In genomic region chr11:63822438-63822837, GRCh38 we compare ENCODE assay signal across 19 cellular contexts.
"Had no signal": no experiment of that assay in that cellular context is flagged by ENCODE, and none has a peak within 500 bp of the region (broad histone marks: within the 10 kb centered on the region; RNA-seq: fewer than 3 reads in every experiment).

No MANE protein-coding gene starts in this region.

- H3K4me1 ChIP-seq: colonic mucosa, right atrium auricular region, sigmoid colon had no signal

- H3K9me3 Mint-ChIP-seq: stimulated activated naive B cell treated with anti-CD40 and anti-IgM and Interleukin-4, amounts not matched to agents 10 μg/mL and 1 μg/mL and 100 μg/mL, for 72 hours had no signal

- H3K27ac ChIP-seq: colonic mucosa, right atrium auricular region, sigmoid colon, skin epidermis, stomach, thoracic aorta had no signal

- H3K27me3 Mint-ChIP-seq: naive thymus-derived CD4-positive, alpha-beta T cell; stimulated activated naive B cell treated with anti-CD40 and anti-IgM and Interleukin-4, amounts not matched to agents 10 μg/mL and 1 μg/mL and 100 μg/mL, for 72 hours had no signal

- H3K27ac Mint-ChIP-seq: naive thymus-derived CD4-positive, alpha-beta T cell; stimulated activated naive B cell treated with anti-CD40 and anti-IgM and Interleukin-4, amounts not matched to agents 10 μg/mL and 1 μg/mL and 100 μg/mL, for 72 hours had no signal

- H3K9me3 ChIP-seq: colonic mucosa, right atrium auricular region, sigmoid colon, stomach, thoracic aorta had no signal

- DNase-seq: colonic mucosa; dermis blood vessel endothelial cell; kidney; left cardiac atrium; left ventricle myocardium superior; mesenchymal stem cell; naive thymus-derived CD4-positive, alpha-beta T cell; sigmoid colon; stimulated activated CD4-positive, alpha-beta T cell treated with anti-CD3 and anti-CD28 coated beads, Interleukin-2, amount 100 ng/mL, for 24 hours; stimulated activated CD4-positive, alpha-beta T cell treated with anti-CD3 and anti-CD28 coated beads, Interleukin-4, amount 100 ng/mL, for 4 hours; stimulated activated naive B cell treated with anti-CD40 and anti-IgM and Interleukin-4, amounts not matched to agents 10 μg/mL and 1 μg/mL and 100 μg/mL, for 72 hours; stomach; substantia nigra; trophoblast cell had no signal

- FAIRE-seq: frontal cortex, kidney had no signal

- H3K4me3 ChIP-seq: colonic mucosa, lung, right atrium auricular region, sigmoid colon, skin epidermis, stomach, thoracic aorta had no signal

- H3K4me1 Mint-ChIP-seq: stimulated activated naive B cell treated with anti-CD40 and anti-IgM and Interleukin-4, amounts not matched to agents 10 μg/mL and 1 μg/mL and 100 μg/mL, for 72 hours had no signal

- H3K36me3 ChIP-seq: colonic mucosa had no signal

- H3K27me3 ChIP-seq: colonic mucosa, right atrium auricular region, sigmoid colon, stomach had no signal

- H3K4me3 Mint-ChIP-seq: naive thymus-derived CD4-positive, alpha-beta T cell; stimulated activated naive B cell treated with anti-CD40 and anti-IgM and Interleukin-4, amounts not matched to agents 10 μg/mL and 1 μg/mL and 100 μg/mL, for 72 hours had no signal

- ATAC-seq: left cardiac atrium; left ventricle myocardium superior; naive thymus-derived CD4-positive, alpha-beta T cell; stimulated activated naive B cell treated with anti-CD40 and anti-IgM and Interleukin-4, amounts not matched to agents 10 μg/mL and 1 μg/mL and 100 μg/mL, for 72 hours had no signal
